ENCODE assay signal across 2 cellular contexts in the genomic region with DNA sequence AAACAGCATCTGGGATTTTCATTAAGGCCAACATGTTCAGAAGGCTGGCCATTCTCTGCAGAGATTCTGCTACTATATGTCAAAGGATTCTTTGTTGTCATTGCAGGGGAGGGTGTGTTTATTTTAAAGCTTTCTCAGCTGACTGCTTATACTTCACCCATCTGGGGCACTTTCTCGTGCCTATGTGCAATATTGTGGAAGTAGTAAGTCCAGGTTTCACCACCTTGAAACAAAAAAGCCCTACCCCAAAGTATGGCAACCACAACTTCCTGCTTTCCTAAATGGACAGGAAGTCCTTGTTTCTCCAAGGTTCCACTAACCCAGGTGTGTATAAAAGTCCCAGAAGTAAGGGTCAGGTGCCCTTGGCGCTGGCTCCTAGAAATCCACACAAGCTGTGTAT.
TF ChIP-seq lines count a peak whose summit lies in the region.

No MANE protein-coding gene starts in this region.

TF ChIP-seq in SK-N-SH, 30 proteins besides CTCF, POLR2A, EP300 and RAD21 (continued from another document):
- TF ChIP-seq, protein P1, sequence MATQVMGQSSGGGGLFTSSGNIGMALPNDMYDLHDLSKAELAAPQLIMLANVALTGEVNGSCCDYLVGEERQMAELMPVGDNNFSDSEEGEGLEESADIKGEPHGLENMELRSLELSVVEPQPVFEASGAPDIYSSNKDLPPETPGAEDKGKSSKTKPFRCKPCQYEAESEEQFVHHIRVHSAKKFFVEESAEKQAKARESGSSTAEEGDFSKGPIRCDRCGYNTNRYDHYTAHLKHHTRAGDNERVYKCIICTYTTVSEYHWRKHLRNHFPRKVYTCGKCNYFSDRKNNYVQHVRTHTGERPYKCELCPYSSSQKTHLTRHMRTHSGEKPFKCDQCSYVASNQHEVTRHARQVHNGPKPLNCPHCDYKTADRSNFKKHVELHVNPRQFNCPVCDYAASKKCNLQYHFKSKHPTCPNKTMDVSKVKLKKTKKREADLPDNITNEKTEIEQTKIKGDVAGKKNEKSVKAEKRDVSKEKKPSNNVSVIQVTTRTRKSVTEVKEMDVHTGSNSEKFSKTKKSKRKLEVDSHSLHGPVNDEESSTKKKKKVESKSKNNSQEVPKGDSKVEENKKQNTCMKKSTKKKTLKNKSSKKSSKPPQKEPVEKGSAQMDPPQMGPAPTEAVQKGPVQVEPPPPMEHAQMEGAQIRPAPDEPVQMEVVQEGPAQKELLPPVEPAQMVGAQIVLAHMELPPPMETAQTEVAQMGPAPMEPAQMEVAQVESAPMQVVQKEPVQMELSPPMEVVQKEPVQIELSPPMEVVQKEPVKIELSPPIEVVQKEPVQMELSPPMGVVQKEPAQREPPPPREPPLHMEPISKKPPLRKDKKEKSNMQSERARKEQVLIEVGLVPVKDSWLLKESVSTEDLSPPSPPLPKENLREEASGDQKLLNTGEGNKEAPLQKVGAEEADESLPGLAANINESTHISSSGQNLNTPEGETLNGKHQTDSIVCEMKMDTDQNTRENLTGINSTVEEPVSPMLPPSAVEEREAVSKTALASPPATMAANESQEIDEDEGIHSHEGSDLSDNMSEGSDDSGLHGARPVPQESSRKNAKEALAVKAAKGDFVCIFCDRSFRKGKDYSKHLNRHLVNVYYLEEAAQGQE (IDR thresholded peaks at IDR 0.05; ENCODE audit: low read depth, low read length) = no peak
- TF ChIP-seq, protein P2, sequence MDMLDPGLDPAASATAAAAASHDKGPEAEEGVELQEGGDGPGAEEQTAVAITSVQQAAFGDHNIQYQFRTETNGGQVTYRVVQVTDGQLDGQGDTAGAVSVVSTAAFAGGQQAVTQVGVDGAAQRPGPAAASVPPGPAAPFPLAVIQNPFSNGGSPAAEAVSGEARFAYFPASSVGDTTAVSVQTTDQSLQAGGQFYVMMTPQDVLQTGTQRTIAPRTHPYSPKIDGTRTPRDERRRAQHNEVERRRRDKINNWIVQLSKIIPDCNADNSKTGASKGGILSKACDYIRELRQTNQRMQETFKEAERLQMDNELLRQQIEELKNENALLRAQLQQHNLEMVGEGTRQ (IDR thresholded peaks at IDR 0.05; ENCODE audit: borderline replicate concordance, low read depth, low read length) = no peak

TF ChIP-seq in SK-N-SH treated with all-trans-retinoic acid at 6 μM for 48 hours, 23 proteins besides CTCF, POLR2A, EP300 and RAD21 (continued from another document):
- TF ChIP-seq ZNF565 (CRISPR knock-in tag; conservative IDR thresholded peaks at IDR 0.05; ENCODE audit: low read depth) = no peak
TF ChIP-seq in SK-N-SH treated with all-trans-retinoic acid at 6 μM for 48 hours: peak in this region for 0.
